ENCODE assay signal across 8 cellular contexts in the genomic region with DNA sequence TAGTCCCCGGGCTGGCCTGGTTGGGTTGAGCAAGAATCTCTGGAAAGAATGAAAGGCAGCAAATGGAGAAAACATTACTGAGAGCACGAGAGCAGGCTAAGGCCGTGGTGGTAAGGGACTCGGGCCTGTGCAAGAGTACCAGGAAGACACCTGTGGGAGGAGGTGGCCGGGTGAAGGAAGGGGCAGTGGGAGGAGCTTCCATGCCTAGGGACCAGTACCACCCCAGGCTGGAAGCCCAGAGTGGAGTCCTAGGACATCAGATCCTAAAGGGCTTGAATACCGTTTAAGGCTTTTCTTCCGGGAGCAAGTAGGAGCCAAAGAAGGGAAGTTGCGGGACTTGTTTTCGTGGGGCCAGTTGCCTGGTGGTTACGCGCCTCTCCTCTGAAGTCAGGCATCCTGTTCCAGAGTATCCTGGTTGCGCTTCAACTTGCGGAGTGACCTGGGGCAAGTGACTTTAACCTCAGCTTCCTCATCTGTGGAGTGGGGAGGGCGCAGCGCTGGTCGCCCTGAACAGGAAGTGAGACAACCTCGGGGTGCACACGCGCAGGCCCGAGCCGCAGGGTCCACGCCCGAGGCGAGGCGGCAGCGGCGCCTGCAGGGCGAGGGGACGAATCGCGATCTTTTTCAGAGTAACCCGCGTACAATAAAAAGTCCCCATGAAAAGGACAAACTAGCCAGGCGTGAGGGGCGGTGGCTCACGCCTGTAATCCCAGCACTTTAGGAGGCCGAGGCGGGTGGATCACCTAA. TPM values are rescaled to one million over a fixed set of nuclear protein-coding genes. Genes with fewer than 3 reads are reported as not detected.
DNase-seq lines count a peak whose midpoint lies in the region; ATAC-seq and TF ChIP-seq lines count a peak whose summit lies in the region.

No MANE protein-coding gene starts in this region.

- peak; percentile 50 for ATAC-seq in HG03457 (IDR thresholded peaks at IDR 0.05; ENCODE audit: unreplicated experiment)

- CTCF ChIA-PET in BJ (lab: Yijun Ruan, JAX): interaction anchor here (0.6 to 4.0 kb wide), 13 partner anchors 10 to 529 kb away, joined by 3 to 31 read pairs (median 3); a partner anchor contains a TSS

- H2AK5ac ChIP-seq in mesendoderm (ENCODE audit: low read length): no peak overlapping the region

- no peaks in the 10 kb centered on the region for H3K9me3 ChIP-seq in effector memory CD4-positive, alpha-beta T cell (ENCODE audit: control insufficient read depth, low read length)

- peak; percentile 75 for TF ChIP-seq CTCF in BJ (IDR thresholded peaks at IDR 0.05; ENCODE audit: insufficient read depth, low read depth, low read length)

- no peak overlapping the region for H4K5ac ChIP-seq in mesendoderm (ENCODE audit: low read length)

- H2BK15ac ChIP-seq in mesendoderm (replicated peaks; ENCODE audit: low read depth): no peak overlapping the region

- peak overlapping the region; percentile 54 for H3K18ac ChIP-seq in mesendoderm (ENCODE audit: low read length)

- peaks cover 22% of the 10 kb centered on the region for H3K79me2 ChIP-seq in mesendoderm (ENCODE audit: control insufficient read depth, insufficient read depth, low read length)

- peaks cover 10% of the 10 kb centered on the region for H3K4me1 ChIP-seq in effector memory CD4-positive, alpha-beta T cell (ENCODE audit: control insufficient read depth, insufficient read depth, low read length, poor library complexity, severe bottlenecking)
- H3K4me1 ChIP-seq in mesendoderm (ENCODE audit: control insufficient read depth, low read depth, low read length): no peaks in the 10 kb centered on the region

- peak overlapping the region; percentile 94 for H3K9ac ChIP-seq in mesendoderm (ENCODE audit: low read length)

- POLR2A ChIA-PET in BJ (lab: Charles Lee): no interaction called here

- peaks cover 9% of the 10 kb centered on the region for H3K79me1 ChIP-seq in mesendoderm (ENCODE audit: low read length)

- H2BK5ac ChIP-seq in mesendoderm (ENCODE audit: low read length): no peak overlapping the region

- H3K36me3 ChIP-seq in BJ (ENCODE audit: control insufficient read depth, insufficient read depth, low read length) (peaks cover 19% of the 10 kb centered on the region), mesendoderm (ENCODE audit: control insufficient read depth, insufficient read depth, low read length) (no peaks in the 10 kb centered on the region)
- peaks cover 9% of the 10 kb centered on the region for H3K36me3 ChIP-seq in effector memory CD4-positive, alpha-beta T cell (ENCODE audit: control insufficient read depth, insufficient read depth, low read length)

- no peak overlapping the region for H3K23ac ChIP-seq in mesendoderm (ENCODE audit: low read length)

- no peaks in the 10 kb centered on the region for H3K27me3 ChIP-seq in BJ (ENCODE audit: control insufficient read depth, insufficient read depth, low read length)
- H3K27me3 ChIP-seq in effector memory CD4-positive, alpha-beta T cell (replicated peaks; ENCODE audit: control insufficient read depth, insufficient read depth, low read length, poor library complexity, severe bottlenecking): no peaks in the 10 kb centered on the region
- H3K27me3 ChIP-seq in mesendoderm (ENCODE audit: insufficient read depth, low read length, poor library complexity): no peaks in the 10 kb centered on the region

- DNase-seq in BJ (ENCODE audit: low read depth): peak; percentile 17
- DNase-seq in NCI-H748 treated with DMSO at 0.1 percent for 48 hours (lab: John Stamatoyannopoulos, UW): peak; percentile 31
- DNase-seq in activated CD8-positive, alpha-beta memory T cell treated with anti-CD3 and anti-CD28 coated beads for 1 hour (ENCODE audit: extremely low read depth in 1 of 2, low read depth in 1 of 2): peak; percentile 39 to 62
- DNase-seq in effector memory CD4-positive, alpha-beta T cell: peak; percentile 66 to 71 (median 67)
- DNase-seq in mesendoderm: peak; percentile 83
- peak; percentile 61 for DNase-seq in stimulated activated CD8-positive, alpha-beta memory T cell treated with anti-CD3 and anti-CD28 coated beads, Interleukin-12 subunit alpha, Interleukin-12 subunit beta, amount 100 ng/mL, for 4 hours (ENCODE audit: low read depth)

- H3K56ac ChIP-seq in mesendoderm (ENCODE audit: low read length): peak overlapping the region; percentile 89

- peak overlapping the region; percentile 85 for H3K4me3 ChIP-seq in BJ (ENCODE audit: low read depth, low read length)
- peak overlapping the region; percentile 80 for H3K4me3 ChIP-seq in effector memory CD4-positive, alpha-beta T cell (ENCODE audit: insufficient read depth, low read depth, low read length, poor library complexity, severe bottlenecking)
- peak overlapping the region; percentile 82 for H3K4me3 ChIP-seq in mesendoderm (ENCODE audit: low read length)

- peak; percentile 78 for TF ChIP-seq POLR2A in GM19099 (IDR thresholded peaks at IDR 0.05; ENCODE audit: extremely low read depth, insufficient read length, low read depth)

- H3K27ac ChIP-seq in effector memory CD4-positive, alpha-beta T cell (ENCODE audit: insufficient read depth, low read length, poor library complexity, severe bottlenecking): peak overlapping the region; percentile 75
- H3K27ac ChIP-seq in mesendoderm (ENCODE audit: low read depth, low read length): peak overlapping the region; percentile 79

- no peak overlapping the region for H4K8ac ChIP-seq in mesendoderm (ENCODE audit: low read depth, low read length)

- H3K4ac ChIP-seq in mesendoderm (ENCODE audit: low read depth, low read length): no peak overlapping the region

- H3K4me2 ChIP-seq in mesendoderm (ENCODE audit: low read length): peak overlapping the region; percentile 19

- WGBS in mesendoderm (ENCODE audit: extremely low coverage, insufficient coverage, low lambda C conversion rate): no CpG with 5 or more reads among the region's 38 CpGs

- H2BK120ac ChIP-seq in mesendoderm (ENCODE audit: low read depth, low read length): no peak overlapping the region

RNA-seq across cellular contexts. Expression of a gene that starts 1.1 kb away (rescaled TPM):
- polyA plus RNA-seq in BJ (2011; rRNA removed): 243 and 288 TPM in 2 replicates
- 72.3 and 109 TPM in 2 replicates for polyA minus RNA-seq in BJ (2011; rRNA and poly(A)+ RNA removed)
- 68.0 TPM for polyA plus RNA-seq in mesendoderm (2013, experiment 1 of 2)
- 67.4 TPM for polyA plus RNA-seq in mesendoderm (2013, experiment 2 of 2)

RNA-seq across cellular contexts. Expression of a gene that starts 2.7 kb away (rescaled TPM):
- not detected in 2 replicates for polyA plus RNA-seq in BJ (2011; rRNA removed)
- polyA minus RNA-seq in BJ (2011; rRNA and poly(A)+ RNA removed): not detected in 2 replicates
- not detected for polyA plus RNA-seq in mesendoderm (2013, experiment 1 of 2)
- polyA plus RNA-seq in mesendoderm (2013, experiment 2 of 2): not detected

RNA-seq across cellular contexts. Expression of a gene that starts 31.0 kb away (rescaled TPM):
- polyA plus RNA-seq in BJ (2011; rRNA removed): 33.7 and 45.6 TPM in 2 replicates
- polyA minus RNA-seq in BJ (2011; rRNA and poly(A)+ RNA removed): 43.7 and 55.2 TPM in 2 replicates
- 17.5 TPM for polyA plus RNA-seq in mesendoderm (2013, experiment 1 of 2)
- 17.4 TPM for polyA plus RNA-seq in mesendoderm (2013, experiment 2 of 2)

RNA-seq across cellular contexts. Expression of a gene that starts 32.9 kb away (rescaled TPM):
- polyA plus RNA-seq in BJ (2011; rRNA removed): 0.13 and 0.32 TPM in 2 replicates
- 1.9 and 3.6 TPM in 2 replicates for polyA minus RNA-seq in BJ (2011; rRNA and poly(A)+ RNA removed)
- polyA plus RNA-seq in mesendoderm (2013, experiment 1 of 2): 4.2 TPM
- 4.3 TPM for polyA plus RNA-seq in mesendoderm (2013, experiment 2 of 2)

Comparison
In these comparisons a context has a peak if more than half of its experiments do, and no peak if none do; other contexts are left out.
1. Peak in every context shown above with its lines: DNase-seq, ATAC-seq, H3K4me3 ChIP-seq and H3K27ac ChIP-seq.
2. DNase-seq: peak in every context shown above with its lines; median percentile 83 in mesendoderm; 67 in effector memory CD4-positive, alpha-beta T cell; 61 in stimulated activated CD8-positive, alpha-beta memory T cell treated with anti-CD3 and anti-CD28 coated beads, Interleukin-12 subunit alpha, Interleukin-12 subunit beta, amount 100 ng/mL, for 4 hours; 50 in activated CD8-positive, alpha-beta memory T cell treated with anti-CD3 and anti-CD28 coated beads for 1 hour; 31 in NCI-H748 treated with DMSO at 0.1 percent for 48 hours; 17 in BJ.